Comparison of ENCODE assay signal across 9 cellular contexts in the genomic region with DNA sequence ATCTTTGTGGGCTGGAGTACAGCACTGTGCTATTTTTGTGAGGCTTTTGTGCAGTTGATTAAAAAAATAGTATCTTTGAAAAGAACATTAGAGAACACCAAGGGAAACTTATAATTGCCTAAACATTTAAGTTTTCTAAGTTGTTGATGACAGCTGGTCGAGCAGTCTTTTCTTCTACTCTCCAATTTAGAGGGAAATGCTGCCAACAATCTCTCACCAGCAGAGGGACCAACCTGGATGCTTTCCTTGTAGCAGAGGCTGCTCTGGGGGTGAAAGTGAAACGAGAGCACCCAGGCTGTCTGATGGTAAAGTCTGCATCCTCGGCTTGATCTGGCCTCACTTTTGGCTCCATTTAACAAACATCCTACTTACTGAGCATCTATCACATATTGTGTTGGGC.
DNase-seq lines count a peak whose midpoint lies in the region; ATAC-seq, FAIRE-seq and TF ChIP-seq lines count a peak whose summit lies in the region.
"Had no signal": no experiment of that assay in that cellular context is flagged by ENCODE, and none has a peak within 500 bp of the region (broad histone marks: within the 10 kb centered on the region; RNA-seq: fewer than 3 reads in every experiment).

No MANE protein-coding gene starts in this region.

- no peaks in the 10 kb centered on the region for H3K27me3 Mint-ChIP-seq in type B pancreatic cell
- H3K27me3 Mint-ChIP-seq: activated naive CD4-positive, alpha-beta T cell treated with anti-CD3 and anti-CD28 coated beads, Interleukin-2, amount 50 U/mL, for 24 hours had no signal

- intact Hi-C loops in Right ventricle myocardium superior (cut with DNase I) = no loop called here

- ATAC-seq in GM19468 (IDR thresholded peaks at IDR 0.05; ENCODE audit: extremely low read depth, unreplicated experiment) = peak; percentile 84
- ATAC-seq in HG03521 (IDR thresholded peaks at IDR 0.05; ENCODE audit: unreplicated experiment) = peak; percentile 59
- no peak for ATAC-seq in Right ventricle myocardium superior (ENCODE audit: poor library complexity)

- H3K36me3 Mint-ChIP-seq in type B pancreatic cell = no peaks in the 10 kb centered on the region
- H3K36me3 Mint-ChIP-seq: activated naive CD4-positive, alpha-beta T cell treated with anti-CD3 and anti-CD28 coated beads, Interleukin-2, amount 50 U/mL, for 24 hours had no signal

- DNase-seq in DMS53 treated with DMSO at 0.1 percent for 48 hours (lab: John Stamatoyannopoulos, UW; ENCODE audit: unreplicated experiment) (peak; percentile 11), bronchial epithelial cell (ENCODE audit: low read depth) (peak; percentile 35), type B pancreatic cell (ENCODE audit: extremely low spot score, unreplicated experiment) (no peak), Right ventricle myocardium superior (no peak), retina (no peak), T1000 (lab: John Stamatoyannopoulos, UW) (no peak)

- no peak overlapping the region for H3K4me3 ChIP-seq in bronchial epithelial cell (ENCODE audit: low read depth, low read length)

- no peaks in the 10 kb centered on the region for H3K27me3 ChIP-seq in bronchial epithelial cell (ENCODE audit: control insufficient read depth, insufficient read depth, low read length)

- no peak for FAIRE-seq in bronchial epithelial cell (lab: Jason Lieb, UNC)

- no peak overlapping the region for H3K27ac Mint-ChIP-seq in type B pancreatic cell
- H3K27ac Mint-ChIP-seq: activated naive CD4-positive, alpha-beta T cell treated with anti-CD3 and anti-CD28 coated beads, Interleukin-2, amount 50 U/mL, for 24 hours had no signal

- peaks cover 23% of the 10 kb centered on the region for H3K4me1 Mint-ChIP-seq in type B pancreatic cell (ENCODE audit: unreplicated experiment)
- H3K4me1 Mint-ChIP-seq: activated naive CD4-positive, alpha-beta T cell treated with anti-CD3 and anti-CD28 coated beads, Interleukin-2, amount 50 U/mL, for 24 hours had no signal

- TF ChIP-seq CTCF in bronchial epithelial cell (IDR thresholded peaks at IDR 0.05; ENCODE audit: insufficient read depth, low read length, severe bottlenecking) (peak; percentile 45), type B pancreatic cell (conservative IDR thresholded peaks at IDR 0.05) (peak; percentile 53)

- H3K36me3 ChIP-seq in bronchial epithelial cell (ENCODE audit: control insufficient read depth, insufficient read depth, low read length) = no peaks in the 10 kb centered on the region

- H3K9me3 Mint-ChIP-seq in type B pancreatic cell = no peaks in the 10 kb centered on the region
- H3K9me3 Mint-ChIP-seq: activated naive CD4-positive, alpha-beta T cell treated with anti-CD3 and anti-CD28 coated beads, Interleukin-2, amount 50 U/mL, for 24 hours had no signal

- no peak overlapping the region for H3K4me3 Mint-ChIP-seq in type B pancreatic cell
- H3K4me3 Mint-ChIP-seq: activated naive CD4-positive, alpha-beta T cell treated with anti-CD3 and anti-CD28 coated beads, Interleukin-2, amount 50 U/mL, for 24 hours had no signal

Comparison
In these comparisons a context has a peak if more than half of its experiments do, and no peak if none do; other contexts are left out.
1. DNase-seq: peak in DMS53 treated with DMSO at 0.1 percent for 48 hours (single experiment) and bronchial epithelial cell (single experiment); none in type B pancreatic cell (single experiment), Right ventricle myocardium superior (single experiment), retina (single experiment) and T1000 (single experiment).